1 cellular context compared by ENCODE assay signal in genomic region chr4:53653484-53654053, GRCh38.
TF ChIP-seq lines count a peak whose summit lies in the region.

No MANE protein-coding gene starts in this region.

TF ChIP-seq in IMR-90, 13 proteins besides CTCF, POLR2A, EP300 and RAD21 (continued from another document):
- TF ChIP-seq USF2 (IDR thresholded peaks at IDR 0.05; ENCODE audit: low read depth, low read length), result no peak
- no peak for TF ChIP-seq CHD1 (IDR thresholded peaks at IDR 0.05; ENCODE audit: low read depth, low read length)
- no peak for TF ChIP-seq CEBPB (IDR thresholded peaks at IDR 0.05; ENCODE audit: low read depth, low read length)
- TF ChIP-seq FOS (IDR thresholded peaks at IDR 0.05; ENCODE audit: low read depth, low read length), result no peak
- TF ChIP-seq NFE2L2 (IDR thresholded peaks at IDR 0.05; ENCODE audit: low read depth, low read length), result no peak
- no peak for TF ChIP-seq SMC3 (IDR thresholded peaks at IDR 0.05; ENCODE audit: low read depth, low read length)
- TF ChIP-seq RCOR1 (IDR thresholded peaks at IDR 0.05; ENCODE audit: insufficient replicate concordance, low read length), result no peak
- no peak for TF ChIP-seq MXI1 (IDR thresholded peaks at IDR 0.05; ENCODE audit: borderline replicate concordance, low read depth, low read length)
- TF ChIP-seq MAFK (IDR thresholded peaks at IDR 0.05; ENCODE audit: low read depth, low read length), result no peak
- TF ChIP-seq RFX5 (IDR thresholded peaks at IDR 0.05; ENCODE audit: low read depth, low read length), result no peak
- TF ChIP-seq MAZ (IDR thresholded peaks at IDR 0.05; ENCODE audit: borderline replicate concordance, low read depth, low read length), result no peak
- no peak for TF ChIP-seq BHLHE40 (IDR thresholded peaks at IDR 0.05; ENCODE audit: low read depth, low read length)
